In the genomic region with DNA sequence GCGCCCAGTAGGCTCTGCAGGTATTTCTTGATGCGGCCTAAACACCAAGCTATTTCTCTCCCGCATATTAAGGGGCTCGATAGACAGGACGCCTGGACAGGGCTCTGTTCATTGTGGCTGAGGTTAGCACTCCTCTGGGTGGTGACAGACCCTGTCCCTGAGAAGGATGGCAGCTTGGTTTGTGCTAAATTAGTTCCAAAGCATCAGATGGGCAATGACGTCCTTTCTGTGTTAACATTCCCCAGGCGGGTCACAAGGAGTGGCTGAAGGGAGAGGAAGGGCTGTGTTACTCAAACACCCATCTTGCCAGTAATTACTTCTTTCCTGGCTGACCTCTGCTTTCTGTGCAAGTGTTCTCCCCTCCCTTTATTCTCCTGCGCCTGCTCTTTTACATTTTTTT, we compare ENCODE assay signal across 13 cellular contexts. TPM values are rescaled to one million over a fixed set of nuclear protein-coding genes. Genes with fewer than 3 reads are reported as not detected.
A peak's percentile ranks its signal among the peaks of the same experiment; 100 is the strongest.
DNase-seq lines count a peak whose midpoint lies in the region; ATAC-seq and TF ChIP-seq lines count a peak whose summit lies in the region.
"Had no signal": no experiment of that assay in that cellular context is flagged by ENCODE, and none has a peak within 500 bp of the region (broad histone marks: within the 10 kb centered on the region; RNA-seq: fewer than 3 reads in every experiment).

No MANE protein-coding gene starts in this region.

- no peaks in the 10 kb centered on the region for H3K36me3 Mint-ChIP-seq in Caco-2 (ENCODE audit: insufficient read depth, unreplicated experiment)

- peaks cover under 1% of the 10 kb centered on the region; the same call in 1 of the 2 replicates for H4K20me1 ChIP-seq in OCI-LY7 (ENCODE audit: insufficient read depth, low read length)

- peaks cover 10% of the 10 kb centered on the region for H3K4me1 Mint-ChIP-seq in Caco-2 (ENCODE audit: low read depth, unreplicated experiment)

- peaks cover 11% of the 10 kb centered on the region for H3K9me3 Mint-ChIP-seq in Caco-2 (ENCODE audit: unreplicated experiment)

- no peak for TF ChIP-seq CTCF in OCI-LY7 (conservative IDR thresholded peaks at IDR 0.05; ENCODE audit: low read length)
- TF ChIP-seq CTCF in fibroblast of villous mesenchyme (IDR thresholded peaks at IDR 0.05; ENCODE audit: insufficient read depth, low read depth, low read length) = no peak
- TF ChIP-seq CTCF in mucosa of descending colon (IDR thresholded peaks at IDR 0.05) = no peak
- no peak for TF ChIP-seq CTCF in Caco-2 (IDR thresholded peaks at IDR 0.05; ENCODE audit: insufficient read depth in 1 of 2, low read depth in 1 of 2, low read length in 1 of 2, severe bottlenecking in 1 of 2, unreplicated experiment in 1 of 2)

- no peak overlapping the region for H3K4me3 Mint-ChIP-seq in Caco-2 (ENCODE audit: unreplicated experiment)
- H3K4me3 Mint-ChIP-seq: stimulated activated naive CD8-positive, alpha-beta T cell treated with anti-CD3 and anti-CD28 coated beads, Interleukin-15, amount 100 ng/mL, for 72 hours had no signal

- H3K27ac ChIP-seq in OCI-LY7 (ENCODE audit: low read depth, low read length, poor library complexity, severe bottlenecking) (peak overlapping the region; percentile 5), subcutaneous abdominal adipose tissue (ENCODE audit: low read depth, low read length) (peak overlapping the region; percentile 52)
- H3K27ac ChIP-seq: BLaER1 had no signal

- H3K27me3 Mint-ChIP-seq in Caco-2 (ENCODE audit: insufficient read depth, unreplicated experiment) = no peaks in the 10 kb centered on the region
- H3K27me3 Mint-ChIP-seq: stimulated activated naive CD8-positive, alpha-beta T cell treated with anti-CD3 and anti-CD28 coated beads, Interleukin-15, amount 100 ng/mL, for 72 hours had no signal

- H3K4me2 ChIP-seq in OCI-LY7 (ENCODE audit: low read length) = 0 out of 2 replicates have a peak overlapping the region, but pooled peaks have one; percentile 27
- H3K4me2 ChIP-seq: BLaER1 had no signal

- peaks cover 98% of the 10 kb centered on the region for H3K79me2 ChIP-seq in OCI-LY7 (ENCODE audit: insufficient read depth, low read depth, low read length)

- H3K27me3 ChIP-seq in subcutaneous abdominal adipose tissue (ENCODE audit: control insufficient read depth in 5 of 5, insufficient read depth in 4 of 5, low read length in 5 of 5) (no peaks in the 10 kb centered on the region), Caco-2 (replicated peaks; ENCODE audit: control insufficient read depth, insufficient read depth, low read length) (no peaks in the 10 kb centered on the region)
- H3K27me3 ChIP-seq: BLaER1 had no signal

- peak overlapping the region in 1 of 5 donors; percentile 29 for H3K9ac ChIP-seq in subcutaneous abdominal adipose tissue (ENCODE audit: low read length in 5 of 5)
- H3K9ac ChIP-seq: BLaER1 had no signal

- ATAC-seq in mucosa of descending colon = peak; percentile 42

- no peak overlapping the region for H2AFZ ChIP-seq in OCI-LY7 (ENCODE audit: low read length)

- H3K9me3 ChIP-seq in OCI-LY7 (ENCODE audit: low read length) = peaks cover 21% of the 10 kb centered on the region; the same call in 1 of the 2 replicates
- no peaks in the 10 kb centered on the region for H3K9me3 ChIP-seq in mucosa of descending colon
- H3K9me3 ChIP-seq in subcutaneous abdominal adipose tissue (ENCODE audit: control insufficient read depth in 5 of 5, low read length in 5 of 5) = peaks cover 0 to 6% (median 0%) of the 10 kb centered on the region in 5 donors
- H3K9me3 ChIP-seq in Caco-2 = no peaks in the 10 kb centered on the region

- intact Hi-C loops in OCI-LY7 (cut with micrococcal nuclease; ENCODE audit: unreplicated experiment) = no loop called here
- intact Hi-C loops in mucosa of descending colon (cut with DNase I, micrococcal nuclease) = no loop called here
- intact Hi-C loops in Caco-2 (cut with micrococcal nuclease; ENCODE audit: unreplicated experiment) = no loop called here

- CTCF ChIA-PET in OCI-LY7 (lab: Charles Lee; ENCODE audit: unreplicated experiment) = interaction anchor here (1.1 to 1.8 kb wide), 5 partner anchors 9 to 91 kb away, joined by 3 to 12 read pairs (median 5); no protein-coding TSS in a partner anchor
- CTCF ChIA-PET in Caco-2 (lab: Charles Lee) = interaction anchor here (0.6 to 0.7 kb wide), 2 partner anchors 91 to 1636 kb away, joined by 3 to 4 read pairs; no protein-coding TSS in a partner anchor

- DNase-seq in OCI-LY7 (ENCODE audit: low spot score) (no peak), fibroblast of villous mesenchyme (ENCODE audit: low read depth) (peak; percentile 63), mucosa of descending colon (no peak), NCI-H345 treated with DMSO at 0.1 percent for 48 hours (lab: John Stamatoyannopoulos, UW; ENCODE audit: unreplicated experiment) (no peak), Caco-2 (no peak), NCI-H1694 treated with DMSO at 0.1 percent for 48 hours (lab: John Stamatoyannopoulos, UW) (no peak), NCI-H146 treated with DMSO at 0.1 percent for 48 hours (lab: John Stamatoyannopoulos, UW; ENCODE audit: unreplicated experiment) (no peak)
- DNase-seq: NCI-H1105 treated with DMSO at 0.1 percent for 48 hours, NCI-H446 treated with DMSO at 0.1 percent for 48 hours had no signal

- no peaks in the 10 kb centered on the region for H3K9me2 ChIP-seq in OCI-LY7 (ENCODE audit: insufficient read depth, low read length)

- H3K4me1 ChIP-seq in OCI-LY7 (ENCODE audit: insufficient read depth, low read length, poor library complexity, severe bottlenecking) (peaks cover 73% of the 10 kb centered on the region), mucosa of descending colon (ENCODE audit: low read depth) (peaks cover 10% of the 10 kb centered on the region), subcutaneous abdominal adipose tissue (ENCODE audit: control insufficient read depth in 5 of 5, insufficient read depth in 5 of 5, low read length in 5 of 5) (peaks cover under 1 to 41% (median 32%) of the 10 kb centered on the region in 5 donors), Caco-2 (peaks cover 10% of the 10 kb centered on the region; the same call in 1 of the 2 replicates)

- POLR2A ChIA-PET in OCI-LY7 (lab: Charles Lee) = interaction anchor here (1.1 to 2.4 kb wide), 5 partner anchors 9 to 34 kb away, joined by 3 to 10 read pairs (median 3); no protein-coding TSS in a partner anchor
- POLR2A ChIA-PET in Caco-2 (lab: Charles Lee) = no interaction called here

- H3K4me3 ChIP-seq in OCI-LY7 (ENCODE audit: low read depth, low read length, poor library complexity, severe bottlenecking) (no peak overlapping the region), fibroblast of villous mesenchyme (ENCODE audit: low read depth, low read length) (no peak overlapping the region), mucosa of descending colon (no peak overlapping the region), subcutaneous abdominal adipose tissue (ENCODE audit: low read depth in 1 of 5, low read length in 5 of 5) (no peak overlapping the region), Caco-2 (ENCODE audit: low read depth, low read length) (no peak overlapping the region)
- H3K4me3 ChIP-seq: BLaER1, K562 had no signal

- H3K36me3 ChIP-seq in OCI-LY7 (ENCODE audit: insufficient read depth, low read length) (peaks cover 92% of the 10 kb centered on the region), mucosa of descending colon (ENCODE audit: low read depth) (no peaks in the 10 kb centered on the region), subcutaneous abdominal adipose tissue (ENCODE audit: control insufficient read depth in 5 of 5, insufficient read depth in 5 of 5, low read length in 5 of 5) (peaks cover 2 to 43% (median 14%) of the 10 kb centered on the region in 5 donors), Caco-2 (ENCODE audit: control insufficient read depth, insufficient read depth, low read length) (no peaks in the 10 kb centered on the region)

- no TSS peak for BruUV-seq in OCI-LY7 (replicated peaks; lab: Mats Ljungman, UMichigan)
- no TSS peak for BruUV-seq in Caco-2 (replicated peaks; lab: Mats Ljungman, UMichigan)

- H3K27ac Mint-ChIP-seq in Caco-2 (ENCODE audit: unreplicated experiment) = no peak overlapping the region

RNA-seq across cellular contexts. Expression of a gene that starts 12.0 kb away (rescaled TPM):
- total RNA-seq in OCI-LY7 (2014; rRNA removed; shearing (Covaris generic)) = 18.9 and 21.1 TPM in 2 replicates
- 55.3 and 55.6 TPM in 2 replicates for total RNA-seq in OCI-LY7 (2022)
- total RNA-seq in fibroblast of villous mesenchyme = 2.6 and 3.2 TPM in 2 replicates
- total RNA-seq in mucosa of descending colon = 1 to 10 TPM; 1.4 to 6.4 (median 3.7) TPM
- total RNA-seq in Caco-2 (2022) = 9.1 and 10.3 TPM in 2 replicates

RNA-seq across cellular contexts. Expression of a gene that starts 12.1 kb away (rescaled TPM):
- 62.0 and 65.7 TPM in 2 replicates for total RNA-seq in OCI-LY7 (2014; rRNA removed; shearing (Covaris generic))
- 171 and 198 TPM in 2 replicates for total RNA-seq in OCI-LY7 (2022)
- total RNA-seq in fibroblast of villous mesenchyme = 74.4 and 93.7 TPM in 2 replicates
- 100 to 1,000 TPM in 1 of 3 donors, 10 to 100 TPM in 1, 1 to 10 TPM in 1; 9.6 to 103 (median 26.8) TPM for total RNA-seq in mucosa of descending colon
- total RNA-seq in Caco-2 (2022) = 25.8 and 28.1 TPM in 2 replicates
